Comparison of ENCODE assay signal across 36 cellular contexts in genomic region chr10:3020881-3021280, GRCh38.
"Had no signal": no experiment of that assay in that cellular context is flagged by ENCODE, and none has a peak within 500 bp of the region (broad histone marks: within the 10 kb centered on the region; RNA-seq: fewer than 3 reads in every experiment).

No MANE protein-coding gene starts in this region.

- DNase-seq: activated B cell treated with CpG ODN at 0.5 μM for 24 hours; activated CD4-positive, alpha-beta memory T cell treated with anti-CD3 and anti-CD28 coated beads for 36 hours; activated CD4-positive, alpha-beta T cell treated with anti-CD3 and anti-CD28 coated beads for 4 hours; activated CD4-positive, alpha-beta T cell treated with anti-CD3 and anti-CD28 coated beads, Interleukin-2, amount 10 ng/mL, durations not matched to agents 24 days and 14 days; activated CD4-positive, alpha-beta T cell treated with anti-CD3 and anti-CD28 coated beads, Interleukin-2, amount 50 U/mL, for 1 hour; activated CD4-positive, alpha-beta T cell treated with anti-CD3 and anti-CD28 coated beads, Interleukin-2, amount 50 U/mL, for 4 hours; activated CD4-positive, CD25-positive, alpha-beta regulatory T cell treated with anti-CD3 and anti-CD28 coated beads, Interleukin-2, amount 50 U/mL, for 72 hours; activated CD8-positive, alpha-beta memory T cell treated with anti-CD3 and anti-CD28 coated beads, Interleukin-2, amount 50 U/mL, for 4 hours; activated CD8-positive, alpha-beta T cell treated with anti-CD3 and anti-CD28 coated beads for 36 hours; activated effector memory CD4-positive, alpha-beta T cell treated with anti-CD3 and anti-CD28 coated beads, Interleukin-2, amount 50 U/mL, for 16 hours; activated gamma-delta T cell treated with Interleukin-2 at 50 U/mL for 16 hours; activated naive CD4-positive, alpha-beta T cell; activated naive CD4-positive, alpha-beta T cell treated with anti-CD3 and anti-CD28 coated beads for 36 hours; activated naive CD4-positive, alpha-beta T cell treated with anti-CD3 and anti-CD28 coated beads, Interleukin-2, amount 50 U/mL, for 16 hours; activated naive CD8-positive, alpha-beta T cell treated with anti-CD3 and anti-CD28 coated beads for 36 hours; activated T-cell treated with anti-CD3 and anti-CD28 coated beads for 4 hours; activated T-cell treated with anti-CD3 and anti-CD28 coated beads, Interleukin-2, amount 50 U/mL, for 1 hour; activated T-cell treated with anti-CD3 and anti-CD28 coated beads, Interleukin-2, amount 50 U/mL, for 4 hours; activated T-cell treated with anti-CD3 and anti-CD28 coated beads, Interleukin-2, amount 50 U/mL, for 72 hours; adrenal gland; amniotic stem cell; aorta; body of pancreas; brain microvascular endothelial cell; central memory CD4-positive, alpha-beta T cell; T-helper 1 cell; T-helper 2 cell; T-helper 9 cell had no signal

- H3K27ac Mint-ChIP-seq: activated B cell treated with CpG ODN at 0.5 μM for 24 hours; activated CD4-positive, alpha-beta memory T cell treated with anti-CD3 and anti-CD28 coated beads for 36 hours; activated CD4-positive, alpha-beta T cell treated with anti-CD3 and anti-CD28 coated beads, Interleukin-2, amount 10 ng/mL, durations not matched to agents 24 days and 14 days; activated CD8-positive, alpha-beta T cell treated with anti-CD3 and anti-CD28 coated beads for 36 hours; activated naive CD4-positive, alpha-beta T cell treated with anti-CD3 and anti-CD28 coated beads for 36 hours; activated naive CD4-positive, alpha-beta T cell treated with anti-CD3 and anti-CD28 coated beads, Interleukin-2, amount 50 U/mL, for 72 hours; activated naive CD8-positive, alpha-beta T cell treated with anti-CD3 and anti-CD28 coated beads for 36 hours; activated T-cell treated with anti-CD3 and anti-CD28 coated beads, Interleukin-2, amount 50 U/mL, for 72 hours; activated T-helper 1 cell treated with anti-CD3 and anti-CD28 coated beads, Interleukin-12 subunit alpha, Interleukin-12 subunit beta, Interleukin-2, Interleukin-4 antibody, amounts not matched to agents 30 ng/mL and 10 ng/mL and 1 ng/mL, durations not matched to agents 14 hours and 24 hours and 36 hours; activated T-helper 17 cell treated with anti-CD3 and anti-CD28 coated beads, Interleukin-2, amount 50 U/mL, for 72 hours; T-helper 1 cell treated with Interleukin-12 subunit alpha and Interleukin-12 subunit beta and Interleukin-4 antibody, amounts not matched to agents 30 μg/mL and 1 μg/mL, for 36 hours; T-helper 2 cell treated with Interferon-gamma antibody and Interleukin-4, amounts not matched to agents 5 μg/mL and 100 μg/mL, for 36 hours had no signal

- H3K36me3 ChIP-seq: adrenal gland, brain microvascular endothelial cell, breast epithelium had no signal

- H3K4me1 ChIP-seq: adrenal gland, body of pancreas, breast epithelium had no signal

- H3K27me3 ChIP-seq: adrenal gland, brain microvascular endothelial cell had no signal

- H3K36me3 Mint-ChIP-seq: activated CD4-positive, alpha-beta memory T cell treated with anti-CD3 and anti-CD28 coated beads for 36 hours; activated naive CD4-positive, alpha-beta T cell treated with anti-CD3 and anti-CD28 coated beads, Interleukin-2, amount 50 U/mL, for 72 hours; activated naive CD8-positive, alpha-beta T cell treated with anti-CD3 and anti-CD28 coated beads for 36 hours had no signal

- H3K4me3 ChIP-seq: adrenal gland, body of pancreas, breast epithelium had no signal

- H3K27ac ChIP-seq: adrenal gland, body of pancreas, brain microvascular endothelial cell, breast epithelium had no signal

- H3K9me3 Mint-ChIP-seq: activated CD4-positive, alpha-beta T cell treated with anti-CD3 and anti-CD28 coated beads, Interleukin-2, amount 10 ng/mL, durations not matched to agents 24 days and 14 days; activated CD8-positive, alpha-beta T cell treated with anti-CD3 and anti-CD28 coated beads for 36 hours; activated naive CD4-positive, alpha-beta T cell treated with anti-CD3 and anti-CD28 coated beads for 36 hours; activated T-cell treated with anti-CD3 and anti-CD28 coated beads, Interleukin-2, amount 50 U/mL, for 4 hours; activated T-helper 1 cell treated with anti-CD3 and anti-CD28 coated beads, Interleukin-12 subunit alpha, Interleukin-12 subunit beta, Interleukin-2, Interleukin-4 antibody, amounts not matched to agents 30 ng/mL and 10 ng/mL and 1 ng/mL, durations not matched to agents 14 hours and 24 hours and 36 hours; T-helper 1 cell treated with Interleukin-12 subunit alpha and Interleukin-12 subunit beta and Interleukin-4 antibody, amounts not matched to agents 30 μg/mL and 1 μg/mL, for 36 hours; T-helper 2 cell treated with Interferon-gamma antibody and Interleukin-4, amounts not matched to agents 5 μg/mL and 100 μg/mL, for 36 hours had no signal

- FAIRE-seq: astrocyte, TTC549 had no signal

- H3K4me3 Mint-ChIP-seq: activated B cell treated with CpG ODN at 0.5 μM for 24 hours; activated CD4-positive, alpha-beta memory T cell treated with anti-CD3 and anti-CD28 coated beads for 36 hours; activated CD4-positive, alpha-beta T cell treated with anti-CD3 and anti-CD28 coated beads, Interleukin-2, amount 10 ng/mL, durations not matched to agents 24 days and 14 days; activated CD8-positive, alpha-beta T cell treated with anti-CD3 and anti-CD28 coated beads for 36 hours; activated naive CD4-positive, alpha-beta T cell treated with anti-CD3 and anti-CD28 coated beads for 36 hours; activated naive CD8-positive, alpha-beta T cell treated with anti-CD3 and anti-CD28 coated beads for 36 hours; activated T-cell treated with anti-CD3 and anti-CD28 coated beads, Interleukin-2, amount 50 U/mL, for 4 hours; activated T-cell treated with anti-CD3 and anti-CD28 coated beads, Interleukin-2, amount 50 U/mL, for 72 hours; activated T-helper 1 cell treated with anti-CD3 and anti-CD28 coated beads, Interleukin-12 subunit alpha, Interleukin-12 subunit beta, Interleukin-2, Interleukin-4 antibody, amounts not matched to agents 30 ng/mL and 10 ng/mL and 1 ng/mL, durations not matched to agents 14 hours and 24 hours and 36 hours; activated T-helper 17 cell treated with anti-CD3 and anti-CD28 coated beads, Interleukin-2, amount 50 U/mL, for 72 hours; T-helper 1 cell treated with Interleukin-12 subunit alpha and Interleukin-12 subunit beta and Interleukin-4 antibody, amounts not matched to agents 30 μg/mL and 1 μg/mL, for 36 hours; T-helper 2 cell treated with Interferon-gamma antibody and Interleukin-4, amounts not matched to agents 5 μg/mL and 100 μg/mL, for 36 hours had no signal

- H3K4me1 Mint-ChIP-seq: activated B cell treated with CpG ODN at 0.5 μM for 24 hours; activated CD4-positive, alpha-beta T cell treated with anti-CD3 and anti-CD28 coated beads, Interleukin-2, amount 10 ng/mL, durations not matched to agents 24 days and 14 days; activated naive CD8-positive, alpha-beta T cell treated with anti-CD3 and anti-CD28 coated beads for 36 hours had no signal

- H3K9me3 ChIP-seq: adrenal gland, body of pancreas, breast epithelium had no signal

- ATAC-seq: activated CD8-positive, alpha-beta T cell treated with anti-CD3 and anti-CD28 coated beads for 36 hours; activated naive CD4-positive, alpha-beta T cell treated with anti-CD3 and anti-CD28 coated beads, Interleukin-2, amount 50 U/mL, for 72 hours; activated T-cell treated with anti-CD3 and anti-CD28 coated beads, Interleukin-2, amount 50 U/mL, for 4 hours; activated T-cell treated with anti-CD3 and anti-CD28 coated beads, Interleukin-2, amount 50 U/mL, for 72 hours; activated T-helper 17 cell treated with anti-CD3 and anti-CD28 coated beads, Interleukin-2, amount 50 U/mL, for 72 hours; body of pancreas had no signal
